ENCODE assay signal across 18 cellular contexts in genomic region chr5:86465052-86465838, GRCh38.
"Had no signal": no experiment of that assay in that cellular context is flagged by ENCODE, and none has a peak within 500 bp of the region (broad histone marks: within the 10 kb centered on the region; RNA-seq: fewer than 3 reads in every experiment).

No MANE protein-coding gene starts in this region.

- DNase-seq: effector memory CD8-positive, alpha-beta T cell; esophagus squamous epithelium; foreskin fibroblast; glutamatergic neuron; kidney; left cardiac atrium; left ventricle myocardium inferior; lower lobe of right lung; natural killer cell; ovary; small intestine; stimulated activated CD4-positive, alpha-beta T cell treated with anti-CD3 and anti-CD28 coated beads, Interleukin-12 subunit alpha, Interleukin-12 subunit beta, amount 100 ng/mL, for 4 hours; stomach; substantia nigra; trophoblast cell had no signal

- H3K4me1 ChIP-seq: esophagus squamous epithelium, lower lobe of right lung, right atrium auricular region had no signal

- H3K4me3 ChIP-seq: esophagus squamous epithelium, gastroesophageal sphincter, left ventricle myocardium inferior, lower lobe of right lung, ovary, right atrium auricular region, stomach had no signal

- H3K27me3 ChIP-seq: esophagus squamous epithelium, gastroesophageal sphincter, ovary, right atrium auricular region, stomach had no signal

- H3K36me3 ChIP-seq: esophagus squamous epithelium, gastroesophageal sphincter, left ventricle myocardium inferior, lower lobe of right lung, ovary, right atrium auricular region, stomach had no signal

- H3K9me3 ChIP-seq: ovary had no signal

- H3K27ac ChIP-seq: epithelial cell of prostate, esophagus squamous epithelium, gastroesophageal sphincter, left ventricle myocardium inferior, lower lobe of right lung, ovary, right atrium auricular region, stomach had no signal
